28 cellular contexts compared by ENCODE assay signal in the genomic region with DNA sequence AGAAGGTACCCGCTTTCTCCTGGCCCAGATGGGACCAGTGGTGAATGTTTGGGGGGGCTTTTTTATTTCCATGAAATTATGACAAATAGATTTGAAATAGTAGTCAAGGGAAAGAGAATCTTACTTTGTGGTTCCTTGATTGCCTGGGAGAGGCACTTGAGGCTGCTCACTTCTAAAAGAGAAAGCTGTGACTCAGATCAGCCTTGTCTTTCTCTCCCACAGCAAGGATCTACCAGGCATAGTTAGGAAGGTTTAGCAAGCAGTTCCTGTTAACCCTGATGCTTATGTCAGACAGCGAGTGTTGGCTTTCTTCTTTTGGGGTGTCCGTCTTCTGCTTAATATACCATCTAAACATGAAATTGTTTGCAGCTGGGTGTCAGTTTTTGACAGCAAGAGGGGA.
"Had no signal": no experiment of that assay in that cellular context is flagged by ENCODE, and none has a peak within 500 bp of the region (broad histone marks: within the 10 kb centered on the region; RNA-seq: fewer than 3 reads in every experiment).

No MANE protein-coding gene starts in this region.

- ATAC-seq: activated CD8-positive, alpha-beta T cell treated with anti-CD3 and anti-CD28 coated beads for 36 hours; naive thymus-derived CD4-positive, alpha-beta T cell; psoas muscle; T-helper 17 cell had no signal

- DNase-seq: activated CD4-positive, alpha-beta T cell treated with anti-CD3 and anti-CD28 coated beads, Interleukin-2, amount 10 ng/mL, durations not matched to agents 7 days and 5 days; activated CD4-positive, CD25-positive, alpha-beta regulatory T cell treated with anti-CD3 and anti-CD28 coated beads, Interleukin-2, amount 50 U/mL, for 72 hours; activated CD8-positive, alpha-beta T cell treated with anti-CD3 and anti-CD28 coated beads for 36 hours; activated effector memory CD4-positive, alpha-beta T cell treated with Interleukin-2 at 50 U/mL for 16 hours; activated naive CD4-positive, alpha-beta T cell treated with Interleukin-2 at 50 U/mL for 16 hours; activated T-cell treated with anti-CD3 and anti-CD28 coated beads, Interleukin-2, amount 50 U/mL, for 4 hours; anterior cingulate cortex; cerebellar nuclear complex; colonic mucosa; effector CD8-positive, alpha-beta T cell; esophagus squamous epithelium; foreskin melanocyte; glutamatergic neuron; left ventricle myocardium inferior; naive thymus-derived CD4-positive, alpha-beta T cell; nucleus accumbens; psoas muscle; sigmoid colon; stimulated activated CD4-positive, alpha-beta T cell treated with anti-CD3 and anti-CD28 coated beads, Interleukin-1b, Interleukin-23, amount 100 ng/mL, for 48 hours; stimulated activated naive CD4-positive, alpha-beta T cell treated with Interleukin-2 at 50 U/mL for 16 hours; T-helper 17 cell; T1000; testis; trophoblast cell; uterus had no signal

- H3K27ac Mint-ChIP-seq: activated CD4-positive, alpha-beta T cell treated with anti-CD3 and anti-CD28 coated beads, Interleukin-2, amount 10 ng/mL, durations not matched to agents 7 days and 5 days; activated CD8-positive, alpha-beta T cell treated with anti-CD3 and anti-CD28 coated beads for 36 hours; activated naive CD8-positive, alpha-beta T cell; brain; T-helper 17 cell had no signal

- H3K4me1 Mint-ChIP-seq: activated CD4-positive, alpha-beta T cell treated with anti-CD3 and anti-CD28 coated beads, Interleukin-2, amount 10 ng/mL, durations not matched to agents 7 days and 5 days; brain; T-helper 17 cell had no signal

- H3K9me3 Mint-ChIP-seq: activated CD4-positive, alpha-beta T cell treated with anti-CD3 and anti-CD28 coated beads, Interleukin-2, amount 10 ng/mL, durations not matched to agents 7 days and 5 days; activated CD8-positive, alpha-beta T cell treated with anti-CD3 and anti-CD28 coated beads for 36 hours; activated T-cell treated with anti-CD3 and anti-CD28 coated beads, Interleukin-2, amount 50 U/mL, for 4 hours; naive thymus-derived CD4-positive, alpha-beta T cell had no signal

- H3K4me3 Mint-ChIP-seq: activated CD4-positive, alpha-beta T cell treated with anti-CD3 and anti-CD28 coated beads, Interleukin-2, amount 10 ng/mL, durations not matched to agents 7 days and 5 days; activated CD8-positive, alpha-beta T cell treated with anti-CD3 and anti-CD28 coated beads for 36 hours; activated naive CD8-positive, alpha-beta T cell; activated T-cell treated with anti-CD3 and anti-CD28 coated beads, Interleukin-2, amount 50 U/mL, for 4 hours; brain; naive thymus-derived CD4-positive, alpha-beta T cell; neural crest cell; T-helper 17 cell had no signal

- H3K36me3 Mint-ChIP-seq: activated naive CD8-positive, alpha-beta T cell; naive thymus-derived CD4-positive, alpha-beta T cell had no signal
